17 cellular contexts compared by ENCODE assay signal in the genomic region with DNA sequence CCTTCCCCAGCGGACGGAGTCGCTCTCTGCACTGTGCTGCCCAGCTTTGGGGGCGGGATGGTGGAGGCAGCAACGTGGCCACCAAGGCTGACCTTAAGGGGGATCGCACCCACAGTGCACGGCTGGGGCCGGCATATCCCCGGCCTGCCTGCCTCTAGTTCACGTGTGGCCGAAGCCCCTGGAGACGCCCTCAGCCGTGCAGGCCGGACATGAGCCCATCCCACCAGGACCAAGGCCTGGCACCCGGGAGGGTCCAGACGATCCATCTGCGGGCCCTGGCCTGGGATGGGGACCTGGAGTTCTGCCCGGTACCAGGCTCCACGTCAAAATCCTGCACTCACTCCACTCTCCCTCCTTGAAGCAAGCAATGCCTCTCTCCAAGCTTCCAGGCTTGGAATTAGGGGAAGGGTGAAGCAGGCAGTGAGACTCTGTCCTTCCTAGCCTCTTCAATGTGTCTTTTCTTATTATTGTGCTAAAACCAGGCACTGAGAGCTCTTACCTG.
DNase-seq lines count a peak whose midpoint lies in the region; ATAC-seq, FAIRE-seq and TF ChIP-seq lines count a peak whose summit lies in the region.
"Had no signal": no experiment of that assay in that cellular context is flagged by ENCODE, and none has a peak within 500 bp of the region (broad histone marks: within the 10 kb centered on the region; RNA-seq: fewer than 3 reads in every experiment).

No MANE protein-coding gene starts in this region.

- H3K27me3 Mint-ChIP-seq in activated naive CD8-positive, alpha-beta T cell treated with anti-CD3 and anti-CD28 coated beads for 36 hours, result peaks cover 8% of the 10 kb centered on the region
- H3K27me3 Mint-ChIP-seq: dendritic cell treated with granulocyte-macrophage colony-stimulating factor and Interleukin-4, amounts not matched to agents 40 ng/mL and 50 ng/mL, for 4 days had no signal

- no peaks in the 10 kb centered on the region for H3K36me3 Mint-ChIP-seq in activated naive CD8-positive, alpha-beta T cell treated with anti-CD3 and anti-CD28 coated beads for 36 hours

- no CpG with 5 or more reads among the region's 19 CpGs for WGBS in mesendoderm (ENCODE audit: extremely low coverage, insufficient coverage, low lambda C conversion rate)
- WGBS in upper lobe of left lung, 2 donors, result 71 to 87% methylated on average over 4 to 16 of the region's 19 CpGs
- WGBS in transverse colon (ENCODE audit: low coverage in 1 of 2), 2 donors, result 86% methylated on average over 19 of the region's 19 CpGs; no CpG with 5 or more reads in 1 of the 2 donors

- intact Hi-C loops in left ventricle myocardium inferior (cut with micrococcal nuclease), result no loop called here
- intact Hi-C loops in Right ventricle myocardium superior (cut with DNase I), result no loop called here
- intact Hi-C loops in transverse colon (cut with DNase I; ENCODE audit: low total_unique reads), result no loop called here

- H3K27ac Mint-ChIP-seq in activated naive CD8-positive, alpha-beta T cell treated with anti-CD3 and anti-CD28 coated beads for 36 hours, result no peak overlapping the region
- H3K27ac Mint-ChIP-seq: activated naive CD4-positive, alpha-beta T cell treated with anti-CD3 and anti-CD28 coated beads for 36 hours; dendritic cell treated with granulocyte-macrophage colony-stimulating factor and Interleukin-4, amounts not matched to agents 40 ng/mL and 50 ng/mL, for 4 days had no signal

- H3K56ac ChIP-seq in mesendoderm (ENCODE audit: low read length), result peak overlapping the region; percentile 40

- H2BK5ac ChIP-seq in mesendoderm (ENCODE audit: low read length), result no peak overlapping the region

- FAIRE-seq in H54 (lab: Jason Lieb, UNC), result no peak
- FAIRE-seq: keratinocyte had no signal

- peaks cover 17% of the 10 kb centered on the region for H3K4me1 ChIP-seq in left ventricle myocardium inferior
- H3K4me1 ChIP-seq in mesendoderm (ENCODE audit: control insufficient read depth, low read depth, low read length), result no peaks in the 10 kb centered on the region
- peaks cover 0 to 11% (median 4%) of the 10 kb centered on the region in 4 donors for H3K4me1 ChIP-seq in upper lobe of left lung
- H3K4me1 ChIP-seq in transverse colon, result peaks cover 0 to 15% (median 1%) of the 10 kb centered on the region in 4 donors

- H2AK5ac ChIP-seq in mesendoderm (ENCODE audit: low read length), result no peak overlapping the region

- H3K9me3 ChIP-seq in left ventricle myocardium inferior (replicated peaks) (no peaks in the 10 kb centered on the region), upper lobe of left lung (no peaks in the 10 kb centered on the region), transverse colon (no peaks in the 10 kb centered on the region)
- H3K9me3 ChIP-seq: neutrophil, Peyer's patch, tibial nerve had no signal

- TF ChIP-seq CTCF in left ventricle myocardium inferior (IDR thresholded peaks at IDR 0.05; ENCODE audit: borderline replicate concordance), result no peak
- TF ChIP-seq CTCF in upper lobe of left lung (IDR thresholded peaks at IDR 0.05), result no peak
- TF ChIP-seq CTCF in transverse colon (IDR thresholded peaks at IDR 0.05), result no peak

- H3K27ac ChIP-seq in left ventricle myocardium inferior (replicated peaks), result no peak overlapping the region
- no peak overlapping the region for H3K27ac ChIP-seq in mesendoderm (ENCODE audit: low read depth, low read length)
- no peak overlapping the region for H3K27ac ChIP-seq in upper lobe of left lung
- no peak overlapping the region for H3K27ac ChIP-seq in transverse colon
- H3K27ac ChIP-seq: neutrophil, Peyer's patch had no signal

- in situ Hi-C loops in transverse colon (cut with MboI; ENCODE audit: low pct_ligation_motif_present in 1 of 4, low pct_unique_long_range_greater_than_20kb in 1 of 4, low sequenced_read_pairs in 3 of 4), result loop anchor here in 1 of 4 donors (10.0 kb wide), 1 partner anchor 333 kb away; no protein-coding TSS in a partner anchor

- H2BK120ac ChIP-seq in mesendoderm (ENCODE audit: low read depth, low read length), result no peak overlapping the region

- H3K9ac ChIP-seq in mesendoderm (ENCODE audit: low read length), result no peak overlapping the region

- no peak for TF ChIP-seq POLR2A in upper lobe of left lung (IDR thresholded peaks at IDR 0.05)
- TF ChIP-seq POLR2A in transverse colon (IDR thresholded peaks at IDR 0.05), result no peak
- TF ChIP-seq POLR2A in H54 (IDR thresholded peaks at IDR 0.05; ENCODE audit: low read depth, low read length), result no peak

- H3K4me3 ChIP-seq in left ventricle myocardium inferior (peak overlapping the region; percentile 61), mesendoderm (ENCODE audit: low read length) (no peak overlapping the region), upper lobe of left lung (peak overlapping the region in 1 of 4 donors; percentile 33), transverse colon (no peak overlapping the region)

- no peak for TF ChIP-seq EP300 in upper lobe of left lung (IDR thresholded peaks at IDR 0.05)
- no peak for TF ChIP-seq EP300 in transverse colon (IDR thresholded peaks at IDR 0.05; ENCODE audit: low read depth)

- H3K4me3 Mint-ChIP-seq in activated naive CD8-positive, alpha-beta T cell treated with anti-CD3 and anti-CD28 coated beads for 36 hours, result no peak overlapping the region

- H3K18ac ChIP-seq in mesendoderm (ENCODE audit: low read length), result no peak overlapping the region

- H3K79me2 ChIP-seq in mesendoderm (ENCODE audit: control insufficient read depth, insufficient read depth, low read length), result no peaks in the 10 kb centered on the region

- H3K23ac ChIP-seq in mesendoderm (ENCODE audit: low read length), result no peak overlapping the region

- no peak overlapping the region for H2BK15ac ChIP-seq in mesendoderm (replicated peaks; ENCODE audit: low read depth)

- no peaks in the 10 kb centered on the region for H3K9me3 Mint-ChIP-seq in activated naive CD8-positive, alpha-beta T cell treated with anti-CD3 and anti-CD28 coated beads for 36 hours
- H3K9me3 Mint-ChIP-seq: activated naive CD4-positive, alpha-beta T cell treated with anti-CD3 and anti-CD28 coated beads for 36 hours; dendritic cell treated with granulocyte-macrophage colony-stimulating factor and Interleukin-4, amounts not matched to agents 40 ng/mL and 50 ng/mL, for 4 days had no signal

- ATAC-seq in Right ventricle myocardium superior (ENCODE audit: poor library complexity) (no peak), upper lobe of left lung (ENCODE audit: low FRiP score in 2 of 2) (peak; percentile 28 to 36), HG03135 (IDR thresholded peaks at IDR 0.05; ENCODE audit: unreplicated experiment) (no peak)

- H3K27me3 ChIP-seq in left ventricle myocardium inferior (ENCODE audit: low read depth) (peaks cover 27% of the 10 kb centered on the region), mesendoderm (ENCODE audit: insufficient read depth, low read length, poor library complexity) (no peaks in the 10 kb centered on the region), upper lobe of left lung (no peaks in the 10 kb centered on the region), transverse colon (no peaks in the 10 kb centered on the region)
- H3K27me3 ChIP-seq: Peyer's patch had no signal

- DNase-seq in left ventricle myocardium inferior (no peak), Right ventricle myocardium superior (no peak), mesendoderm (no peak), upper lobe of left lung (peak in 1 of 2 donors; percentile 81), transverse colon (no peak), H54 (ENCODE audit: insufficient read length, low spot score) (no peak)
- DNase-seq in activated naive CD8-positive, alpha-beta T cell treated with anti-CD3 and anti-CD28 coated beads for 36 hours, result peak; percentile 1
- DNase-seq: activated naive CD4-positive, alpha-beta T cell treated with anti-CD3 and anti-CD28 coated beads for 36 hours; DND-41; foreskin fibroblast; NCI-H2029 treated with DMSO at 0.1 percent for 48 hours had no signal

- H3K4ac ChIP-seq in mesendoderm (ENCODE audit: low read depth, low read length), result peak overlapping the region; percentile 74

- H3K36me3 ChIP-seq in left ventricle myocardium inferior (no peaks in the 10 kb centered on the region), mesendoderm (ENCODE audit: control insufficient read depth, insufficient read depth, low read length) (no peaks in the 10 kb centered on the region), upper lobe of left lung (no peaks in the 10 kb centered on the region), transverse colon (no peaks in the 10 kb centered on the region)
- H3K36me3 ChIP-seq: neutrophil, Peyer's patch, tibial nerve had no signal

- no peak overlapping the region for H4K5ac ChIP-seq in mesendoderm (ENCODE audit: low read length)

- H4K8ac ChIP-seq in mesendoderm (ENCODE audit: low read depth, low read length), result peak overlapping the region; percentile 7

- H3K79me1 ChIP-seq in mesendoderm (ENCODE audit: low read length), result no peaks in the 10 kb centered on the region

- H3K4me1 Mint-ChIP-seq in activated naive CD8-positive, alpha-beta T cell treated with anti-CD3 and anti-CD28 coated beads for 36 hours, result peaks cover 6% of the 10 kb centered on the region

- no peak overlapping the region for H3K4me2 ChIP-seq in mesendoderm (ENCODE audit: low read length)

Comparison
In these comparisons a context has a peak if more than half of its experiments do, and no peak if none do; other contexts are left out.
1. ATAC-seq: peak in upper lobe of left lung (2 of 2); none in Right ventricle myocardium superior (single experiment) and HG03135 (single experiment).